In genomic region chr12:11651785-11652184, GRCh38 we compare ENCODE assay signal across 7 cellular contexts. TPM values are rescaled to one million over a fixed set of nuclear protein-coding genes. Genes with fewer than 3 reads are reported as not detected.
DNase-seq lines count a peak whose midpoint lies in the region; ATAC-seq and TF ChIP-seq lines count a peak whose summit lies in the region.

No MANE protein-coding gene starts in this region.

- H3K79me2 ChIP-seq in osteoblast (ENCODE audit: insufficient read depth, low read length): peaks cover 67% of the 10 kb centered on the region

- DNase-seq in HCEC 1CT (peak; percentile 16), Panc1 (ENCODE audit: low read depth, low spot score) (no peak), epithelial cell of esophagus (ENCODE audit: low read depth) (no peak), osteoblast (ENCODE audit: insufficient read length, low spot score, missing footprints) (no peak), NCI-H1436 treated with DMSO at 0.1 percent for 48 hours (lab: John Stamatoyannopoulos, UW) (no peak), T-helper 9 cell (no peak)

- peak overlapping the region; percentile 74 for H3K27ac ChIP-seq in Panc1 (ENCODE audit: low read length)
- peak overlapping the region; percentile 76 for H3K27ac ChIP-seq in osteoblast (ENCODE audit: low read depth, low read length)

- TF ChIP-seq CTCF in Panc1 (IDR thresholded peaks at IDR 0.05) (no peak), epithelial cell of esophagus (IDR thresholded peaks at IDR 0.05; ENCODE audit: insufficient read depth, low read depth, low read length, missing control alignments) (no peak), osteoblast (IDR thresholded peaks at IDR 0.05; ENCODE audit: extremely low read depth, low read depth, low read length) (no peak)

- H3K4me3 ChIP-seq in Panc1 (ENCODE audit: low read depth in 2 of 2, low read length in 2 of 2) (peak overlapping the region; percentile 66 to 67), epithelial cell of esophagus (ENCODE audit: low read length) (peak overlapping the region; percentile 96), osteoblast (ENCODE audit: insufficient read depth, low read length) (peak overlapping the region; percentile 89)

- intact Hi-C loops in Panc1 (cut with micrococcal nuclease; ENCODE audit: unreplicated experiment): no loop called here

- H3K36me3 ChIP-seq in Panc1 (ENCODE audit: control insufficient read depth, insufficient read depth, low read length) (peaks cover 2% of the 10 kb centered on the region; the same call in 1 of the 2 replicates), osteoblast (ENCODE audit: insufficient read depth, low read length) (no peaks in the 10 kb centered on the region)

- H3K9me3 ChIP-seq in Panc1 (ENCODE audit: control insufficient read depth, insufficient read depth, low read depth, low read length) (no peaks in the 10 kb centered on the region), osteoblast (ENCODE audit: low read depth, low read length) (no peaks in the 10 kb centered on the region)

- POLR2A ChIA-PET in Panc1 (lab: Charles Lee): no interaction called here

- H3K4me2 ChIP-seq in osteoblast (ENCODE audit: insufficient read depth, low read length): peak overlapping the region; percentile 86

- BruUV-seq in Panc1 (replicated peaks; lab: Mats Ljungman, UMichigan): no TSS peak

- CTCF ChIA-PET in Panc1 (lab: Charles Lee): no interaction called here

- no peak overlapping the region for H2AFZ ChIP-seq in osteoblast (ENCODE audit: low read length)

- ATAC-seq in Panc1 (no peak), HG03354 (IDR thresholded peaks at IDR 0.05; ENCODE audit: poor library complexity, severe bottlenecking, unreplicated experiment) (no peak)

- in situ Hi-C loops in Panc1 (cut with HindIII; ENCODE audit: low pct_unique_long_range_greater_than_20kb, low sequenced_read_pairs): no loop called here

- peaks cover 13% of the 10 kb centered on the region; the same call in 1 of the 2 replicates for H3K4me1 ChIP-seq in Panc1 (ENCODE audit: control insufficient read depth, insufficient read depth, low read length)
- H3K4me1 ChIP-seq in osteoblast (ENCODE audit: insufficient read depth, low read length): peaks cover 13% of the 10 kb centered on the region

- H3K27me3 ChIP-seq in Panc1 (ENCODE audit: control insufficient read depth, insufficient read depth, low read length) (no peaks in the 10 kb centered on the region), osteoblast (ENCODE audit: insufficient read depth, low read length) (no peaks in the 10 kb centered on the region)

- peaks cover 4% of the 10 kb centered on the region for H4K20me1 ChIP-seq in osteoblast (ENCODE audit: insufficient read depth, low read length)

RNA-seq across cellular contexts. Expression of gene ETV6, which starts 2.3 kb away (rescaled TPM):
- 17.2 TPM for total RNA-seq in Panc1 (2021; ENCODE audit: unreplicated experiment)
- 3.1 TPM for polyA plus RNA-seq in Panc1 (2012; ENCODE audit: insufficient read length)
- total RNA-seq in osteoblast: 16.3 and 18.3 TPM in 2 replicates
